Comparison of ENCODE assay signal across 10 cellular contexts in genomic region chr14:77738559-77739250, GRCh38. TPM values are rescaled to one million over a fixed set of nuclear protein-coding genes. Genes with fewer than 3 reads are reported as not detected.
DNase-seq lines count a peak whose midpoint lies in the region; ATAC-seq and TF ChIP-seq lines count a peak whose summit lies in the region.
"Had no signal": no experiment of that assay in that cellular context is flagged by ENCODE, and none has a peak within 500 bp of the region (broad histone marks: within the 10 kb centered on the region; RNA-seq: fewer than 3 reads in every experiment).

No MANE protein-coding gene starts in this region.

- peak overlapping the region; percentile 30 to 88 (median 81) for H3K27ac Mint-ChIP-seq in CD4-positive, alpha-beta memory T cell
- H3K27ac Mint-ChIP-seq: natural killer cell had no signal

- H3K9me3 ChIP-seq in CD4-positive, alpha-beta memory T cell (ENCODE audit: control insufficient read depth in 1 of 2, low read length in 2 of 2): no peaks in the 10 kb centered on the region
- H3K9me3 ChIP-seq in left lung: no peaks in the 10 kb centered on the region

- no peaks in the 10 kb centered on the region for H3K9me3 Mint-ChIP-seq in CD4-positive, alpha-beta memory T cell
- H3K9me3 Mint-ChIP-seq: natural killer cell had no signal

- TF ChIP-seq CTCF in left lung (IDR thresholded peaks at IDR 0.05): no peak

- H3K27me3 ChIP-seq in CD4-positive, alpha-beta memory T cell (ENCODE audit: insufficient read depth, low read length): no peaks in the 10 kb centered on the region
- no peaks in the 10 kb centered on the region for H3K27me3 ChIP-seq in left lung

- CTCF ChIA-PET in CD4-positive, alpha-beta memory T cell (lab: Charles Lee; ENCODE audit: partially characterized antibody): no interaction called here

- POLR2A ChIA-PET in CD4-positive, alpha-beta memory T cell (lab: Charles Lee; ENCODE audit: partially characterized antibody): no interaction called here

- DNase-seq in CD4-positive, alpha-beta memory T cell: peak in 3 of 5 donors; percentile 4 to 46 (median 18)
- peak; percentile 12 for DNase-seq in activated T-helper 9 cell treated with anti-CD3 and anti-CD28 coated beads, Interleukin-2, amount 50 U/mL, for 16 hours (ENCODE audit: low read depth)
- no peak for DNase-seq in left lung
- DNase-seq in NCI-H1048 (lab: John Stamatoyannopoulos, UW): no peak
- DNase-seq in AML-193 (lab: John Stamatoyannopoulos, UW): no peak
- DNase-seq: natural killer cell, NCI-H2081 had no signal

- peaks cover 35 to 66% of the 10 kb centered on the region in 2 donors for H3K36me3 Mint-ChIP-seq in CD4-positive, alpha-beta memory T cell

- H3K27me3 Mint-ChIP-seq in CD4-positive, alpha-beta memory T cell: no peaks in the 10 kb centered on the region

- H3K27ac ChIP-seq in CD4-positive, alpha-beta memory T cell (ENCODE audit: low read depth, low read length): peak overlapping the region; percentile 13
- peak overlapping the region in 1 of 2 donors; percentile 41 for H3K27ac ChIP-seq in left lung

- peaks cover 11% of the 10 kb centered on the region for H3K4me1 ChIP-seq in CD4-positive, alpha-beta memory T cell (ENCODE audit: insufficient read depth, low read length)
- H3K4me1 ChIP-seq in left lung: peaks cover 0 to 18% of the 10 kb centered on the region in 2 donors

- peaks cover 45% of the 10 kb centered on the region for H3K36me3 ChIP-seq in CD4-positive, alpha-beta memory T cell (ENCODE audit: insufficient read depth, low read length)
- H3K36me3 ChIP-seq in left lung: peaks cover 8 to 78% of the 10 kb centered on the region in 2 donors

- H3K4me1 Mint-ChIP-seq in CD4-positive, alpha-beta memory T cell: peaks cover 18 to 40% (median 29%) of the 10 kb centered on the region in 4 donors

- H3K4me3 Mint-ChIP-seq in CD4-positive, alpha-beta memory T cell: peak overlapping the region in 5 of 8 donors; percentile 22 to 61 (median 31)
- H3K4me3 Mint-ChIP-seq: natural killer cell had no signal

- ATAC-seq in GM19351 (IDR thresholded peaks at IDR 0.05; ENCODE audit: unreplicated experiment) (peak; percentile 98), left lung (peak; percentile 33), GM18858 (IDR thresholded peaks at IDR 0.05; ENCODE audit: unreplicated experiment) (no peak), HG02840 (IDR thresholded peaks at IDR 0.05; ENCODE audit: low FRiP score, unreplicated experiment) (no peak)

- H3K4me3 ChIP-seq in CD4-positive, alpha-beta memory T cell (ENCODE audit: low read length in 2 of 2): no peak overlapping the region
- H3K4me3 ChIP-seq in left lung: no peak overlapping the region

- intact Hi-C loops in CD4-positive, alpha-beta memory T cell (cut with micrococcal nuclease): no loop called here
- intact Hi-C loops in left lung (cut with DNase I): no loop called here

RNA-seq across cellular contexts. Expression of gene SNW1, which starts 22.3 kb away (rescaled TPM):
- total RNA-seq in CD4-positive, alpha-beta memory T cell: 10 to 100 TPM; 92.1 to 99.7 TPM
- polyA plus RNA-seq in CD4-positive, alpha-beta memory T cell: 10 to 100 TPM; 54.4 to 90.8 TPM
- total RNA-seq in left lung: 10 to 100 TPM; 50.9 to 51.9 TPM

RNA-seq across cellular contexts. Expression of gene SLIRP, which starts 30.8 kb away (rescaled TPM):
- 10 to 100 TPM; 37.5 to 40.6 TPM for total RNA-seq in CD4-positive, alpha-beta memory T cell
- 100 to 1,000 TPM; 211 to 334 TPM for polyA plus RNA-seq in CD4-positive, alpha-beta memory T cell
- 10 to 100 TPM; 69.7 to 93.9 TPM for total RNA-seq in left lung

RNA-seq across cellular contexts. Expression of gene ALKBH1, which starts 30.9 kb away (rescaled TPM):
- 10 to 100 TPM; 16.2 to 20.1 TPM for total RNA-seq in CD4-positive, alpha-beta memory T cell
- 1 to 10 TPM; 5.8 to 9.7 TPM for polyA plus RNA-seq in CD4-positive, alpha-beta memory T cell
- total RNA-seq in left lung: 1 to 10 TPM; 8.6 to 8.8 TPM

Comparison
In these comparisons a context has a peak if more than half of its experiments do, and no peak if none do; other contexts are left out.
1. DNase-seq: peak in CD4-positive, alpha-beta memory T cell (3 of 5) and activated T-helper 9 cell treated with anti-CD3 and anti-CD28 coated beads, Interleukin-2, amount 50 U/mL, for 16 hours (single experiment); none in left lung (0 of 2), NCI-H1048 (single experiment) and AML-193 (0 of 2).
2. ATAC-seq: peak in GM19351 (single experiment) and left lung (single experiment); none in GM18858 (single experiment) and HG02840 (single experiment).